In genomic region chr17:82294086-82294773, GRCh38 we compare ENCODE assay signal across 9 cellular contexts. TPM values are rescaled to one million over a fixed set of nuclear protein-coding genes. Genes with fewer than 3 reads are reported as not detected.
DNase-seq lines count a peak whose midpoint lies in the region; ATAC-seq and TF ChIP-seq lines count a peak whose summit lies in the region.
"Had no signal": no experiment of that assay in that cellular context is flagged by ENCODE, and none has a peak within 500 bp of the region (broad histone marks: within the 10 kb centered on the region; RNA-seq: fewer than 3 reads in every experiment).

No MANE protein-coding gene starts in this region.

- intact Hi-C loops in heart right ventricle (cut with DNase I), result loop anchor here in 3 of 10 donors (10.0 kb wide), 1 partner anchor 49 kb away; no protein-coding TSS in a partner anchor
- intact Hi-C loops in cardiac septum (cut with DNase I), result no loop called here
- intact Hi-C loops in upper lobe of right lung (cut with DNase I), result no loop called here

- H3K4me1 Mint-ChIP-seq in brain, result peaks cover 39% of the 10 kb centered on the region
- peaks cover 26% of the 10 kb centered on the region for H3K4me1 Mint-ChIP-seq in memory B cell

- H3K27ac Mint-ChIP-seq in brain (peak overlapping the region; percentile 56 to 97 (median 93)), memory B cell (peak overlapping the region; percentile 76)

- DNase-seq in heart right ventricle (no peak), cardiac septum (ENCODE audit: low spot score) (no peak), memory B cell (ENCODE audit: low spot score in 2 of 2) (no peak), upper lobe of right lung (no peak), GDM1 (lab: John Stamatoyannopoulos, UW) (no peak), Karpas-422 (no peak), AML-193 (lab: John Stamatoyannopoulos, UW) (no peak)
- DNase-seq: NCI-H2107 had no signal

- H3K4me3 ChIP-seq in heart right ventricle (peak overlapping the region in 6 of 10 donors; percentile 33 to 88 (median 52)), upper lobe of right lung (no peak overlapping the region), Karpas-422 (ENCODE audit: low read length) (no peak overlapping the region)

- no peaks in the 10 kb centered on the region for H3K36me3 Mint-ChIP-seq in brain
- no peaks in the 10 kb centered on the region for H3K36me3 Mint-ChIP-seq in memory B cell

- H4K20me1 ChIP-seq in Karpas-422 (ENCODE audit: insufficient read depth, low read depth, low read length), result no peaks in the 10 kb centered on the region

- H3K27me3 ChIP-seq in heart right ventricle (no peaks in the 10 kb centered on the region), upper lobe of right lung (no peaks in the 10 kb centered on the region), Karpas-422 (ENCODE audit: low read length) (no peaks in the 10 kb centered on the region)

- WGBS in heart right ventricle, 2 donors, result 89 to 91% methylated on average over 14 of the region's 14 CpGs

- no peak for TF ChIP-seq CTCF in heart right ventricle (IDR thresholded peaks at IDR 0.05)
- no peak for TF ChIP-seq CTCF in brain (conservative IDR thresholded peaks at IDR 0.05)
- TF ChIP-seq CTCF in upper lobe of right lung (IDR thresholded peaks at IDR 0.05), result no peak

- H3K27ac ChIP-seq in heart right ventricle (peak overlapping the region in 8 of 10 donors; percentile 73 to 85 (median 80)), upper lobe of right lung (peak overlapping the region; percentile 66), Karpas-422 (ENCODE audit: low read length) (no peak overlapping the region)

- peaks cover 14 to 64% (median 47%) of the 10 kb centered on the region in 9 donors for H3K4me1 ChIP-seq in heart right ventricle
- H3K4me1 ChIP-seq in upper lobe of right lung, result peaks cover 42% of the 10 kb centered on the region
- peaks cover 34% of the 10 kb centered on the region for H3K4me1 ChIP-seq in Karpas-422 (ENCODE audit: low read length)

- peak overlapping the region; percentile 83 to 92 (median 87) for H3K4me3 Mint-ChIP-seq in brain
- peak overlapping the region; percentile 66 for H3K4me3 Mint-ChIP-seq in memory B cell

- ATAC-seq in heart right ventricle, result no peak
- no peak for ATAC-seq in memory B cell (ENCODE audit: low read depth)
- ATAC-seq in upper lobe of right lung, result no peak

- H3K9me3 ChIP-seq in heart right ventricle (no peaks in the 10 kb centered on the region), upper lobe of right lung (no peaks in the 10 kb centered on the region), Karpas-422 (ENCODE audit: low read length) (no peaks in the 10 kb centered on the region)

- H3K36me3 ChIP-seq in heart right ventricle (no peaks in the 10 kb centered on the region), upper lobe of right lung (no peaks in the 10 kb centered on the region), Karpas-422 (ENCODE audit: insufficient read depth, low read length) (no peaks in the 10 kb centered on the region)

- H3K9ac ChIP-seq in Karpas-422 (ENCODE audit: low read length), result no peak overlapping the region

- H2AFZ ChIP-seq in Karpas-422 (ENCODE audit: low read length), result no peak overlapping the region

- H3K27me3 Mint-ChIP-seq in brain (peaks cover 17% of the 10 kb centered on the region), memory B cell (no peaks in the 10 kb centered on the region)

- no peaks in the 10 kb centered on the region for H3K79me2 ChIP-seq in Karpas-422 (ENCODE audit: low read length)

- H3K9me3 Mint-ChIP-seq in brain (no peaks in the 10 kb centered on the region), memory B cell (no peaks in the 10 kb centered on the region)

- no peaks in the 10 kb centered on the region for H3K9me2 ChIP-seq in Karpas-422 (replicated peaks; ENCODE audit: insufficient read depth, low read length)

- no peak overlapping the region for H3K4me2 ChIP-seq in Karpas-422 (ENCODE audit: low read depth, low read length, poor library complexity, severe bottlenecking)

RNA-seq across cellular contexts. Expression of gene CSNK1D, which starts 20.7 kb away (rescaled TPM):
- 10 to 100 TPM; 56.8 to 72.7 (median 67.8) TPM for total RNA-seq in heart right ventricle
- polyA plus RNA-seq in heart right ventricle, result 10 to 100 TPM; 54.4 to 58.1 TPM
- total RNA-seq in cardiac septum, result 80.9 TPM
- polyA plus RNA-seq in brain (ENCODE audit: insufficient read depth, low read depth, low replicate concordance), result 62.3 TPM
- total RNA-seq in upper lobe of right lung, result 150 TPM
- 27.1 and 30.6 TPM in 2 replicates for total RNA-seq in Karpas-422 (2014; rRNA removed; shearing (Covaris generic); ENCODE audit: low replicate concordance)

RNA-seq across cellular contexts. Expression of gene CD7, which starts 23.2 kb away (rescaled TPM):
- total RNA-seq in heart right ventricle, result 1 to 10 TPM in 2 of 10 donors, under 1 TPM in 7, not detected in 1; 0.15 to 6.0 (median 0.36) TPM
- under 1 TPM; 0.66 to 0.81 TPM for polyA plus RNA-seq in heart right ventricle
- 0.62 TPM for total RNA-seq in cardiac septum
- 0.88 TPM for polyA plus RNA-seq in brain (ENCODE audit: insufficient read depth, low read depth, low replicate concordance)
- 7.2 TPM for total RNA-seq in upper lobe of right lung
- not detected in 2 replicates for total RNA-seq in Karpas-422 (2014; rRNA removed; shearing (Covaris generic); ENCODE audit: low replicate concordance)

RNA-seq across cellular contexts. Expression of gene SECTM1, which starts 39.3 kb away (rescaled TPM):
- total RNA-seq in heart right ventricle (10 to 100 TPM in 1 of 10 donors, 1 to 10 TPM in 9; 1.7 to 29.9 (median 3.9) TPM), cardiac septum (2.0 TPM), upper lobe of right lung (26.4 TPM)
- polyA plus RNA-seq in heart right ventricle (1 to 10 TPM; 2.7 to 3.2 TPM), brain (ENCODE audit: insufficient read depth, low read depth, low replicate concordance) (1.2 TPM)
- total RNA-seq in Karpas-422 (2014; rRNA removed; shearing (Covaris generic); ENCODE audit: low replicate concordance), result 0.72 TPM in 1 of 2 replicates, not detected in the other

Comparison
In these comparisons a context has a peak if more than half of its experiments do, and no peak if none do; other contexts are left out.
1. H3K4me3 ChIP-seq: peak in heart right ventricle (6 of 10); none in upper lobe of right lung (single experiment) and Karpas-422 (single experiment).